In genomic region chr19:54967611-54968010, GRCh38 we compare ENCODE assay signal across 24 cellular contexts. TPM values are rescaled to one million over a fixed set of nuclear protein-coding genes. Genes with fewer than 3 reads are reported as not detected.
DNase-seq lines count a peak whose midpoint lies in the region; ATAC-seq, FAIRE-seq and TF ChIP-seq lines count a peak whose summit lies in the region.
"Had no signal": no experiment of that assay in that cellular context is flagged by ENCODE, and none has a peak within 500 bp of the region (broad histone marks: within the 10 kb centered on the region; RNA-seq: fewer than 3 reads in every experiment).

No MANE protein-coding gene starts in this region.

- H2AFZ ChIP-seq in MM.1S (ENCODE audit: low read length) (peak overlapping the region; percentile 58), GM12878 (ENCODE audit: control insufficient read depth, low read depth, low read length) (no peak overlapping the region)

- no peak overlapping the region for H3K27ac Mint-ChIP-seq in activated T-cell treated with anti-CD3 and anti-CD28 coated beads, Interleukin-2, amount 50 U/mL, for 24 hours
- H3K27ac Mint-ChIP-seq in osteocyte (ENCODE audit: unreplicated experiment): no peak overlapping the region
- H3K27ac Mint-ChIP-seq: CD8-positive, alpha-beta T cell; effector memory CD8-positive, alpha-beta T cell had no signal

- peaks cover 4% of the 10 kb centered on the region for H3K27me3 Mint-ChIP-seq in activated T-cell treated with anti-CD3 and anti-CD28 coated beads, Interleukin-2, amount 50 U/mL, for 24 hours
- no peaks in the 10 kb centered on the region for H3K27me3 Mint-ChIP-seq in activated T-cell treated with anti-CD3 and anti-CD28 coated beads, Interleukin-2, amount 50 U/mL, for 4 hours (ENCODE audit: low read depth)
- H3K27me3 Mint-ChIP-seq in osteocyte (ENCODE audit: unreplicated experiment): no peaks in the 10 kb centered on the region
- H3K27me3 Mint-ChIP-seq: effector memory CD8-positive, alpha-beta T cell had no signal

- H3K27me3 ChIP-seq in MM.1S (replicated peaks; ENCODE audit: insufficient read depth, low read length) (no peaks in the 10 kb centered on the region), GM12878 (replicated peaks in 1 of 2; ENCODE audit: control insufficient read depth in 2 of 2, insufficient read depth in 2 of 2, low read length in 1 of 2) (no peaks in the 10 kb centered on the region)

- H3K4me1 Mint-ChIP-seq in activated T-cell treated with anti-CD3 and anti-CD28 coated beads, Interleukin-2, amount 50 U/mL, for 24 hours (ENCODE audit: low read depth): no peaks in the 10 kb centered on the region
- H3K4me1 Mint-ChIP-seq in activated T-cell treated with anti-CD3 and anti-CD28 coated beads, Interleukin-2, amount 50 U/mL, for 4 hours (ENCODE audit: low read depth): no peaks in the 10 kb centered on the region
- no peaks in the 10 kb centered on the region for H3K4me1 Mint-ChIP-seq in osteocyte (ENCODE audit: unreplicated experiment)

- CTCF ChIA-PET in GM12878 (lab: Yijun Ruan, JAX): no interaction called here

- peak overlapping the region; percentile 26 for H3K4me3 Mint-ChIP-seq in activated T-cell treated with anti-CD3 and anti-CD28 coated beads, Interleukin-2, amount 50 U/mL, for 24 hours
- no peak overlapping the region for H3K4me3 Mint-ChIP-seq in activated T-cell treated with anti-CD3 and anti-CD28 coated beads, Interleukin-2, amount 50 U/mL, for 4 hours
- H3K4me3 Mint-ChIP-seq in osteocyte (ENCODE audit: unreplicated experiment): peak overlapping the region; percentile 79
- H3K4me3 Mint-ChIP-seq: CD8-positive, alpha-beta T cell had no signal

- intact Hi-C loops in GM12878 (cut with micrococcal nuclease; ENCODE audit: unreplicated experiment): no loop called here

- H3K27ac ChIP-seq in MM.1S (ENCODE audit: low read length) (peak overlapping the region; percentile 89), GM12878 (ENCODE audit: control insufficient read depth, insufficient read depth) (no peak overlapping the region)
- H3K27ac ChIP-seq: lower lobe of right lung had no signal

- H3K9ac ChIP-seq in MM.1S (ENCODE audit: low read length): peak overlapping the region; percentile 51
- H3K9ac ChIP-seq in GM12878 (ENCODE audit: control insufficient read depth, insufficient read depth, low read length): no peak overlapping the region

- POLR2A ChIA-PET in GM12878 (lab: Charles Lee): interaction anchor here (0.6 kb wide), 2 partner anchors 38 to 398 kb away, joined by 3 to 4 read pairs; no protein-coding TSS in a partner anchor

- H3F3A ChIP-seq in MM.1S (ENCODE audit: insufficient read depth, low read length): peaks cover 16% of the 10 kb centered on the region

- DNase-seq in activated T-cell treated with anti-CD3 and anti-CD28 coated beads, Interleukin-2, amount 50 U/mL, for 24 hours: no peak
- no peak for DNase-seq in activated T-cell treated with anti-CD3 and anti-CD28 coated beads, Interleukin-2, amount 50 U/mL, for 4 hours
- DNase-seq in MM.1S (peak; percentile 79), GM12878 (ENCODE audit: low read depth, low spot score) (peak; percentile 28), osteocyte (ENCODE audit: extremely low spot score, unreplicated experiment) (no peak), A172 (ENCODE audit: low spot score) (no peak), AML-193 (lab: John Stamatoyannopoulos, UW) (no peak)
- DNase-seq: activated effector memory CD4-positive, alpha-beta T cell treated with anti-CD3 and anti-CD28 coated beads, Interleukin-2, amount 50 U/mL, for 16 hours; anterior cingulate cortex; CD8-positive, alpha-beta T cell; cerebellar nuclear complex; effector memory CD8-positive, alpha-beta T cell; lower lobe of right lung; NCI-H146; RPMI8226; stimulated activated CD4-positive, alpha-beta T cell treated with anti-CD3 and anti-CD28 coated beads, Interleukin-2, amount 100 ng/mL, for 48 hours had no signal

- H3K4me1 ChIP-seq in MM.1S (ENCODE audit: low read length): peaks cover 15% of the 10 kb centered on the region; the same call in 1 of the 2 replicates
- H3K4me1 ChIP-seq in GM12878 (ENCODE audit: control insufficient read depth, insufficient read depth, low read length): no peaks in the 10 kb centered on the region
- H3K4me1 ChIP-seq: lower lobe of right lung had no signal

- H3K36me3 ChIP-seq in MM.1S (replicated peaks; ENCODE audit: insufficient read depth, low read length): no peaks in the 10 kb centered on the region
- H3K36me3 ChIP-seq in GM12878 (ENCODE audit: control insufficient read depth in 2 of 2, insufficient read depth in 2 of 2, low read length in 1 of 2): no peaks in the 10 kb centered on the region
- H3K36me3 ChIP-seq: lower lobe of right lung had no signal

- H3K4me2 ChIP-seq in MM.1S (ENCODE audit: low read depth, low read length) (peak overlapping the region; percentile 62; the same call in 1 of the 2 replicates), GM12878 (ENCODE audit: control insufficient read depth, insufficient read depth) (0 out of 2 replicates have a peak overlapping the region, but pooled peaks have one; percentile 25)

- TF ChIP-seq CTCF in MM.1S (IDR thresholded peaks at IDR 0.05; ENCODE audit: low read length): no peak
- TF ChIP-seq CTCF in GM12878 (IDR thresholded peaks at IDR 0.05 in 2 of 3, conservative IDR thresholded peaks at IDR 0.05 in 1 of 3; ENCODE audit: control insufficient read depth in 2 of 3, extremely low read depth in 1 of 3, insufficient read depth in 1 of 3, low read depth in 3 of 3, low read length in 3 of 3): no peak
- no peak for TF ChIP-seq CTCF in osteocyte (IDR thresholded peaks at IDR 0.05)

- in situ Hi-C loops in GM12878 (cut with MboI): no loop called here

- no peaks in the 10 kb centered on the region for H3K79me2 ChIP-seq in MM.1S (ENCODE audit: low read length)
- H3K79me2 ChIP-seq in GM12878 (ENCODE audit: control insufficient read depth, insufficient read depth, low read length): no peaks in the 10 kb centered on the region

- H4K20me1 ChIP-seq in MM.1S (ENCODE audit: insufficient read depth, low read length) (no peaks in the 10 kb centered on the region), GM12878 (ENCODE audit: control insufficient read depth, insufficient read depth) (no peaks in the 10 kb centered on the region)

- RAD21 ChIA-PET in GM12878 (lab: Charles Lee; ENCODE audit: unreplicated experiment): no interaction called here

- peak; percentile 69 for FAIRE-seq in GM12878 (lab: Jason Lieb, UNC)
- FAIRE-seq: GM12891, urothelium cell line had no signal

- H3K9me3 ChIP-seq in MM.1S (replicated peaks; ENCODE audit: insufficient read depth, low read length) (no peaks in the 10 kb centered on the region), GM12878 (replicated peaks; ENCODE audit: control insufficient read depth, insufficient read depth, low read length) (no peaks in the 10 kb centered on the region; the same call in 2 of the 3 replicates)
- H3K9me3 ChIP-seq: lower lobe of right lung had no signal

- BruUV-seq in GM12878 (replicated peaks; lab: Mats Ljungman, UMichigan): no TSS peak

- TF ChIP-seq POLR2A in GM12878 (IDR thresholded peaks at IDR 0.05; ENCODE audit: low read depth, low read length): no peak

- H3K9me2 ChIP-seq in MM.1S (replicated peaks; ENCODE audit: insufficient read depth, low read length): no peaks in the 10 kb centered on the region

- peaks cover 3% of the 10 kb centered on the region for H3K9me3 Mint-ChIP-seq in activated T-cell treated with anti-CD3 and anti-CD28 coated beads, Interleukin-2, amount 50 U/mL, for 24 hours
- no peaks in the 10 kb centered on the region for H3K9me3 Mint-ChIP-seq in activated T-cell treated with anti-CD3 and anti-CD28 coated beads, Interleukin-2, amount 50 U/mL, for 4 hours
- peaks cover 3% of the 10 kb centered on the region for H3K9me3 Mint-ChIP-seq in osteocyte (ENCODE audit: unreplicated experiment)
- H3K9me3 Mint-ChIP-seq: CD8-positive, alpha-beta T cell; effector memory CD8-positive, alpha-beta T cell had no signal

- SMC1A ChIA-PET in GM12878 (lab: Charles Lee; ENCODE audit: uncharacterized antibody, unreplicated experiment): interaction anchor here (0.6 kb wide), 1 partner anchor 19 kb away, joined by 3 read pairs; no protein-coding TSS in a partner anchor

- TF ChIP-seq RAD21 in GM12878 (IDR thresholded peaks at IDR 0.05; ENCODE audit: insufficient read depth, low read depth, low read length): no peak

- H3K4me3 ChIP-seq in MM.1S (ENCODE audit: low read length) (peak overlapping the region; percentile 33; the same call in 1 of the 2 replicates), GM12878 (no peak overlapping the region)

- H3K36me3 Mint-ChIP-seq in activated T-cell treated with anti-CD3 and anti-CD28 coated beads, Interleukin-2, amount 50 U/mL, for 24 hours (ENCODE audit: low read depth): peaks cover 4% of the 10 kb centered on the region
- H3K36me3 Mint-ChIP-seq in activated T-cell treated with anti-CD3 and anti-CD28 coated beads, Interleukin-2, amount 50 U/mL, for 4 hours (ENCODE audit: insufficient read depth): no peaks in the 10 kb centered on the region
- peaks cover 6% of the 10 kb centered on the region for H3K36me3 Mint-ChIP-seq in osteocyte (ENCODE audit: unreplicated experiment)

- ATAC-seq in activated T-cell treated with anti-CD3 and anti-CD28 coated beads, Interleukin-2, amount 50 U/mL, for 4 hours: no peak
- ATAC-seq in GM12878 (peak; percentile 45), GM19455 (IDR thresholded peaks at IDR 0.05; ENCODE audit: unreplicated experiment) (no peak)
- ATAC-seq: CD8-positive, alpha-beta T cell; effector memory CD8-positive, alpha-beta T cell; lower lobe of right lung had no signal

- TF ChIP-seq EP300 in GM12878 (IDR thresholded peaks at IDR 0.05; ENCODE audit: borderline replicate concordance in 1 of 2, control insufficient read depth in 1 of 2, low read depth in 2 of 2, low read length in 2 of 2): no peak

- WGBS in GM12878 (ENCODE audit: insufficient coverage, insufficient replicate concordance, low lambda C conversion rate, missing lambda C conversion rate): 0% methylated on average over 2 of the region's 3 CpGs

RNA-seq across cellular contexts. Expression of gene NLRP2, which starts 1.4 kb away (rescaled TPM):
- 1 to 10 TPM; 1.7 to 7.1 (median 3.5) TPM for total RNA-seq in activated T-cell treated with anti-CD3 and anti-CD28 coated beads, Interleukin-2, amount 50 U/mL, for 4 hours
- total RNA-seq in GM12878 (2013; cell fraction: nucleolus; rRNA removed): 0.31 TPM in 1 of 2 replicates, not detected in the other
- total RNA-seq in GM12878 (2014; rRNA removed) (0.73 and 1.5 TPM in 2 replicates), GM12878 (2014; rRNA removed; fragmentation: Illumina TruSeq; extraction: Trizol) (0.76 and 0.92 TPM in 2 replicates), GM12878 (2021) (1.2 and 2.3 TPM in 2 replicates), osteocyte (13.6 and 16.9 TPM in 2 replicates)
- polyA plus RNA-seq in GM12878 (2011; ENCODE audit: low read depth): 16.7 TPM
- polyA plus RNA-seq in GM12878 (2011; rRNA removed) (1.8 and 2.8 TPM in 2 replicates), GM12878 (2014; fragmentation: Illumina TruSeq; extraction: Trizol) (2.0 and 2.8 TPM in 2 replicates), GM12878 (2014; fragmentation: Nextera tagmentation; extraction: Ambion mirVana) (under 1 TPM; 0.39 to 0.68 TPM), GM12878 (2014; rRNA removed) (1.1 and 1.3 TPM in 2 replicates), GM12878 (2016; fragmentation: Nextera tagmentation; extraction: Ambion mirVana) (under 1 TPM; 0.60 to 0.66 TPM)
- 1.7 and 2.4 TPM in 2 replicates for polyA plus RNA-seq in GM12878 (2011; cell fraction: cytosol; rRNA removed)
- polyA plus RNA-seq in GM12878 (2011; cell fraction: nucleus; rRNA removed): 2.9 and 3.4 TPM in 2 replicates
- polyA plus RNA-seq in GM12878 (2012): 9.0 and 13.3 TPM in 2 replicates
- polyA minus RNA-seq in GM12878 (2011; rRNA and poly(A)+ RNA removed): 1.4 and 2.1 TPM in 2 replicates
- polyA minus RNA-seq in GM12878 (2011; cell fraction: cytosol; rRNA and poly(A)+ RNA removed): 1.0 and 2.8 TPM in 2 replicates
- 0.36 and 0.67 TPM in 2 replicates for polyA minus RNA-seq in GM12878 (2011; cell fraction: nucleus; rRNA and poly(A)+ RNA removed)
- not detected in 2 replicates for total RNA-seq in A172 (2014; rRNA removed; shearing (Covaris generic))
- total RNA-seq: M059J, myocyte had no signal

RNA-seq across cellular contexts. Expression of gene NLRP7, which starts 20.3 kb away (rescaled TPM):
- total RNA-seq in activated T-cell treated with anti-CD3 and anti-CD28 coated beads, Interleukin-2, amount 50 U/mL, for 4 hours: not detected
- not detected in 2 replicates for total RNA-seq in GM12878 (2013; cell fraction: nucleolus; rRNA removed)
- total RNA-seq in GM12878 (2014; rRNA removed) (0.33 and 0.56 TPM in 2 replicates), GM12878 (2014; rRNA removed; fragmentation: Illumina TruSeq; extraction: Trizol) (0.27 and 0.28 TPM in 2 replicates), GM12878 (2021) (0.08 and 0.13 TPM in 2 replicates), osteocyte (not detected in 2 replicates)
- 1.00 TPM for polyA plus RNA-seq in GM12878 (2011; ENCODE audit: low read depth)
- polyA plus RNA-seq in GM12878 (2011; rRNA removed) (2.6 and 3.4 TPM in 2 replicates), GM12878 (2014; fragmentation: Illumina TruSeq; extraction: Trizol) (0.35 TPM in 2 replicates), GM12878 (2014; fragmentation: Nextera tagmentation; extraction: Ambion mirVana) (under 1 TPM; 0.66 to 0.77 TPM), GM12878 (2014; rRNA removed) (0.17 and 0.37 TPM in 2 replicates), GM12878 (2016; fragmentation: Nextera tagmentation; extraction: Ambion mirVana) (under 1 TPM; 0.08 to 0.24 TPM)
- 3.0 and 3.7 TPM in 2 replicates for polyA plus RNA-seq in GM12878 (2011; cell fraction: cytosol; rRNA removed)
- 1.2 and 1.8 TPM in 2 replicates for polyA plus RNA-seq in GM12878 (2011; cell fraction: nucleus; rRNA removed)
- 0.93 and 1.7 TPM in 2 replicates for polyA plus RNA-seq in GM12878 (2012)
- 3.8 and 4.1 TPM in 2 replicates for polyA minus RNA-seq in GM12878 (2011; rRNA and poly(A)+ RNA removed)
- 0.53 and 1.7 TPM in 2 replicates for polyA minus RNA-seq in GM12878 (2011; cell fraction: cytosol; rRNA and poly(A)+ RNA removed)
- polyA minus RNA-seq in GM12878 (2011; cell fraction: nucleus; rRNA and poly(A)+ RNA removed): 0.36 and 0.67 TPM in 2 replicates
- total RNA-seq in A172 (2014; rRNA removed; shearing (Covaris generic)): not detected in 2 replicates
- total RNA-seq: CD8-positive, alpha-beta T cell; fibroblast of lung; M059J; myocyte; posterior vena cava had no signal
- polyA plus RNA-seq: AG04450, fibroblast of lung had no signal

Comparison
In these comparisons a context has a peak if more than half of its experiments do, and no peak if none do; other contexts are left out.
1. DNase-seq: peak in MM.1S (single experiment) and GM12878 (single experiment); none in activated T-cell treated with anti-CD3 and anti-CD28 coated beads, Interleukin-2, amount 50 U/mL, for 24 hours (single experiment), activated T-cell treated with anti-CD3 and anti-CD28 coated beads, Interleukin-2, amount 50 U/mL, for 4 hours (single experiment), osteocyte (single experiment), A172 (single experiment) and AML-193 (0 of 2).